Comparison of ENCODE assay signal across 9 cellular contexts in genomic region chr19:8580710-8581281, GRCh38. TPM values are rescaled to one million over a fixed set of nuclear protein-coding genes. Genes with fewer than 3 reads are reported as not detected.
DNase-seq lines count a peak whose midpoint lies in the region; ATAC-seq and TF ChIP-seq lines count a peak whose summit lies in the region.
"Had no signal": no experiment of that assay in that cellular context is flagged by ENCODE, and none has a peak within 500 bp of the region (broad histone marks: within the 10 kb centered on the region; RNA-seq: fewer than 3 reads in every experiment).

No MANE protein-coding gene starts in this region.

- WGBS in lung, 2 donors = 3 to 4% methylated on average over 21 of the region's 21 CpGs

- H3K27ac ChIP-seq in CD4-positive, CD25-positive, alpha-beta regulatory T cell (ENCODE audit: insufficient read depth, low read length, poor library complexity, severe bottlenecking) = no peak overlapping the region
- H3K27ac ChIP-seq in dorsolateral prefrontal cortex (no peak overlapping the region), lung (ENCODE audit: low read depth in 1 of 2, low read length in 1 of 2) (no peak overlapping the region)

- peak; percentile 75 to 85 (median 82) for DNase-seq in CD4-positive, CD25-positive, alpha-beta regulatory T cell
- DNase-seq in H7 (peak; percentile 95), NCI-H748 (lab: John Stamatoyannopoulos, UW; ENCODE audit: unreplicated experiment) (peak; percentile 53), dorsolateral prefrontal cortex (peak in 9 of 10 donors; percentile 11 to 74 (median 58)), lung (ENCODE audit: low spot score) (peak; percentile 84)
- peak; percentile 79 to 81 for DNase-seq in activated CD4-positive, alpha-beta T cell treated with anti-CD3 and anti-CD28 coated beads, Interleukin-2, amount 50 U/mL, for 4 hours
- peak; percentile 65 to 66 for DNase-seq in stimulated activated CD8-positive, alpha-beta memory T cell treated with anti-CD3 and anti-CD28 coated beads, Interleukin-15, amount 100 ng/mL, for 4 hours (ENCODE audit: low read depth in 2 of 2)

- H3K36me3 Mint-ChIP-seq in CD4-positive, CD25-positive, alpha-beta regulatory T cell = no peaks in the 10 kb centered on the region

- H3K4me1 ChIP-seq in CD4-positive, CD25-positive, alpha-beta regulatory T cell (ENCODE audit: control insufficient read depth, insufficient read depth, low read length, poor library complexity, severe bottlenecking) = peaks cover 48% of the 10 kb centered on the region
- H3K4me1 ChIP-seq in lung (ENCODE audit: control insufficient read depth in 2 of 2, insufficient read depth in 2 of 2, low read length in 2 of 2) = peaks cover 0 to 13% of the 10 kb centered on the region in 2 donors

- H3K9me3 Mint-ChIP-seq in CD4-positive, CD25-positive, alpha-beta regulatory T cell = peaks cover 0 to 1% (median 0%) of the 10 kb centered on the region in 7 donors

- H3K36me3 ChIP-seq in CD4-positive, CD25-positive, alpha-beta regulatory T cell (ENCODE audit: control insufficient read depth, insufficient read depth, low read length) = no peaks in the 10 kb centered on the region
- no peaks in the 10 kb centered on the region for H3K36me3 ChIP-seq in H7 (replicated peaks; ENCODE audit: control insufficient read depth, insufficient read depth, low read length)
- H3K36me3 ChIP-seq in lung (ENCODE audit: control insufficient read depth in 2 of 2, insufficient read depth in 2 of 2, low read length in 2 of 2) = no peaks in the 10 kb centered on the region

- H3K27ac Mint-ChIP-seq in CD4-positive, CD25-positive, alpha-beta regulatory T cell = no peak overlapping the region

- no peaks in the 10 kb centered on the region for H3K27me3 ChIP-seq in CD4-positive, CD25-positive, alpha-beta regulatory T cell (ENCODE audit: control insufficient read depth, insufficient read depth, low read length)
- H3K27me3 ChIP-seq in H7 (ENCODE audit: control insufficient read depth, insufficient read depth, low read length) (no peaks in the 10 kb centered on the region), dorsolateral prefrontal cortex (peaks cover 0 to 7% (median 0%) of the 10 kb centered on the region in 45 donors), lung (ENCODE audit: control insufficient read depth, insufficient read depth) (no peaks in the 10 kb centered on the region)

- intact Hi-C loops in dorsolateral prefrontal cortex (cut with DNase I) = no loop called here

- TF ChIP-seq CTCF in dorsolateral prefrontal cortex (IDR thresholded peaks at IDR 0.05 in 54 of 56, conservative IDR thresholded peaks at IDR 0.05 in 2 of 56; ENCODE audit: low read depth in 1 of 56, partially characterized antibody in 56 of 56) (peak; percentile 63 to 99 (median 94)), lung (IDR thresholded peaks at IDR 0.05; ENCODE audit: control extremely low read depth, extremely low read depth) (peak; percentile 99)

- H3K9me3 ChIP-seq in CD4-positive, CD25-positive, alpha-beta regulatory T cell (ENCODE audit: control insufficient read depth in 2 of 2, low read length in 2 of 2) = no peaks in the 10 kb centered on the region
- H3K9me3 ChIP-seq in lung (ENCODE audit: control insufficient read depth in 2 of 2, insufficient read depth in 1 of 2, low read length in 1 of 2) = no peaks in the 10 kb centered on the region

- peak overlapping the region in 3 of 4 donors; percentile 15 to 41 (median 21) for H3K4me3 Mint-ChIP-seq in CD4-positive, CD25-positive, alpha-beta regulatory T cell

- no peak overlapping the region for H3K4me3 ChIP-seq in CD4-positive, CD25-positive, alpha-beta regulatory T cell (ENCODE audit: low read depth, low read length)
- no peak overlapping the region for H3K4me3 ChIP-seq in H7 (ENCODE audit: insufficient read depth, low read depth, low read length)
- peak overlapping the region in 1 of 59 donors; percentile 16 for H3K4me3 ChIP-seq in dorsolateral prefrontal cortex
- H3K4me3 ChIP-seq in lung = no peak overlapping the region

- peak; percentile 67 to 73 for ATAC-seq in CD4-positive, CD25-positive, alpha-beta regulatory T cell (ENCODE audit: low read depth in 2 of 2)
- peak; percentile 73 for ATAC-seq in lung (ENCODE audit: insufficient read depth, low FRiP score)
- ATAC-seq in HG02840 (IDR thresholded peaks at IDR 0.05; ENCODE audit: low FRiP score, unreplicated experiment) = no peak

- H3K27me3 Mint-ChIP-seq in CD4-positive, CD25-positive, alpha-beta regulatory T cell = peaks cover 5% of the 10 kb centered on the region

- peaks cover 4 to 41% (median 15%) of the 10 kb centered on the region in 4 donors for H3K4me1 Mint-ChIP-seq in CD4-positive, CD25-positive, alpha-beta regulatory T cell

RNA-seq across cellular contexts. Expression of gene MYO1F, which starts 3.6 kb away (rescaled TPM):
- total RNA-seq in CD4-positive, CD25-positive, alpha-beta regulatory T cell = 289 TPM
- 10 to 100 TPM; 45.3 to 79.3 (median 61.5) TPM for polyA plus RNA-seq in CD4-positive, CD25-positive, alpha-beta regulatory T cell
- 3.0 and 4.5 TPM in 2 replicates for total RNA-seq in H7 (2014; rRNA removed; shearing (Covaris generic))
- total RNA-seq in dorsolateral prefrontal cortex (10 to 100 TPM in 83 of 120 experiments, 1 to 10 TPM in 37; 3.6 to 34.3 (median 13.5) TPM), lung (100 to 1,000 TPM in 1 of 2 donors, 10 to 100 TPM in 1; 23.4 to 100 TPM)
- 100 to 1,000 TPM in 1 of 2 donors, 10 to 100 TPM in 1; 46.1 to 127 TPM for polyA plus RNA-seq in lung

RNA-seq across cellular contexts. Expression of gene ADAMTS10, which starts 29.7 kb away (rescaled TPM):
- 17.9 TPM for total RNA-seq in CD4-positive, CD25-positive, alpha-beta regulatory T cell
- 1 to 10 TPM in 1 of 4 donors, under 1 TPM in 3; 0.42 to 1.2 (median 0.52) TPM for polyA plus RNA-seq in CD4-positive, CD25-positive, alpha-beta regulatory T cell
- total RNA-seq in H7 (2014; rRNA removed; shearing (Covaris generic)) = 23.2 and 32.9 TPM in 2 replicates
- total RNA-seq in dorsolateral prefrontal cortex (100 to 1,000 TPM in 8 of 120 experiments, 10 to 100 TPM in 112; 27.8 to 126 (median 69.0) TPM), lung (10 to 100 TPM; 13.1 to 44.1 TPM)
- polyA plus RNA-seq in lung = 10 to 100 TPM in 1 of 2 donors, 1 to 10 TPM in 1; 9.1 to 17.5 TPM

RNA-seq across cellular contexts. Expression of gene NFILZ, which starts 49.6 kb away (rescaled TPM):
- not detected for total RNA-seq in CD4-positive, CD25-positive, alpha-beta regulatory T cell
- polyA plus RNA-seq in CD4-positive, CD25-positive, alpha-beta regulatory T cell = not detected
- not detected in 2 replicates for total RNA-seq in H7 (2014; rRNA removed; shearing (Covaris generic))
- total RNA-seq in dorsolateral prefrontal cortex (not detected), lung (not detected)
- polyA plus RNA-seq in lung = not detected
- total RNA-seq: T-helper 1 cell treated with Interleukin-12 subunit alpha and Interleukin-12 subunit beta and Interleukin-4 antibody, amounts not matched to agents 30 ng/mL and 1 ng/mL, for 36 hours had no signal
